Comparison of ENCODE assay signal across 20 cellular contexts in genomic region chr4:102022343-102022742, GRCh38.
DNase-seq lines count a peak whose midpoint lies in the region; FAIRE-seq and TF ChIP-seq lines count a peak whose summit lies in the region.
"Had no signal": no experiment of that assay in that cellular context is flagged by ENCODE, and none has a peak within 500 bp of the region (broad histone marks: within the 10 kb centered on the region; RNA-seq: fewer than 3 reads in every experiment).

No MANE protein-coding gene starts in this region.

- H3K9me3 ChIP-seq in H9 (ENCODE audit: control insufficient read depth, low read depth, low read length) (no peaks in the 10 kb centered on the region), MG63 (no peaks in the 10 kb centered on the region), SJCRH30 (replicated peaks) (no peaks in the 10 kb centered on the region)
- H3K9me3 ChIP-seq: HAP-1 had no signal

- no peak overlapping the region for H2AK5ac ChIP-seq in H9 (ENCODE audit: insufficient read length, low read length)

- FAIRE-seq in urothelium cell line (lab: Jason Lieb, UNC): peak; percentile 94

- no CpG with 5 or more reads among the region's 2 CpGs for WGBS in H9 (ENCODE audit: extremely low coverage, insufficient read length, low lambda C conversion rate)

- no peaks in the 10 kb centered on the region for H3K27me3 Mint-ChIP-seq in H9 (ENCODE audit: low read depth)

- no peak overlapping the region for H3K27ac Mint-ChIP-seq in H9
- H3K27ac Mint-ChIP-seq: CD14-positive monocyte had no signal

- no peaks in the 10 kb centered on the region for H3K79me1 ChIP-seq in H9 (ENCODE audit: insufficient read depth, low read depth, low read length, poor library complexity, severe bottlenecking)

- H3K23me2 ChIP-seq in H9 (ENCODE audit: insufficient read length, low read depth, low read length, poor library complexity, severe bottlenecking): no peaks in the 10 kb centered on the region

- H3K36me3 ChIP-seq in MG63 (no peaks in the 10 kb centered on the region), SJCRH30 (no peaks in the 10 kb centered on the region)
- H3K36me3 ChIP-seq: HAP-1 had no signal

- H3K9me3 Mint-ChIP-seq in H9: no peaks in the 10 kb centered on the region

- no peak overlapping the region for H3K4me2 ChIP-seq in H9 (ENCODE audit: insufficient read depth, insufficient read length, low read length)
- H3K4me2 ChIP-seq: KMS-11 had no signal

- DNase-seq in H9 (no peak), dermis microvascular lymphatic vessel endothelial cell (ENCODE audit: low read depth in 2 of 2) (peak; percentile 52 to 81), lung microvascular endothelial cell (ENCODE audit: low read depth in 2 of 2) (peak; percentile 70 to 79), urothelium cell line (ENCODE audit: low spot score) (no peak), MG63 (no peak), SJCRH30 (no peak), iPS-NIHi11 (ENCODE audit: low spot score) (no peak), NCI-H1092 treated with DMSO at 0.1 percent for 48 hours (lab: John Stamatoyannopoulos, UW) (no peak)
- DNase-seq: AML-193, NCI-H1105 treated with DMSO at 0.1 percent for 48 hours, NCI-H2081, NCI-H2171, NCI-H524 treated with DMSO at 0.1 percent for 48 hours, SHP77, SW 1271 had no signal

- H3K23ac ChIP-seq in H9 (ENCODE audit: insufficient read length, low read depth, low read length): no peak overlapping the region

- TF ChIP-seq CTCF in H9 (conservative IDR thresholded peaks at IDR 0.05): no peak

- no peak overlapping the region for H2BK20ac ChIP-seq in H9 (ENCODE audit: low read depth, low read length, poor library complexity, severe bottlenecking)

- H3K27me3 ChIP-seq in H9 (ENCODE audit: insufficient read depth, low read length) (no peaks in the 10 kb centered on the region), MG63 (no peaks in the 10 kb centered on the region), SJCRH30 (no peaks in the 10 kb centered on the region)

- H2BK5ac ChIP-seq in H9 (ENCODE audit: insufficient read length, low read length): no peak overlapping the region

- H4K5ac ChIP-seq in H9 (ENCODE audit: insufficient read length, low read depth, low read length): no peak overlapping the region

- no peak overlapping the region for H3K4me3 ChIP-seq in MG63
- no peak overlapping the region for H3K4me3 ChIP-seq in SJCRH30
- H3K4me3 ChIP-seq: HAP-1, SK-N-MC had no signal

- no peak overlapping the region for H3K14ac ChIP-seq in H9 (ENCODE audit: insufficient read depth, low read length)

- H3K79me2 ChIP-seq in H9 (ENCODE audit: insufficient read depth, low read length): no peaks in the 10 kb centered on the region

- H4K91ac ChIP-seq in H9 (ENCODE audit: insufficient read length, low read depth, low read length): no peak overlapping the region

- no peak overlapping the region for H4K8ac ChIP-seq in H9 (replicated peaks; ENCODE audit: insufficient read length, low read depth, low read length)

- no peak overlapping the region for H2BK15ac ChIP-seq in H9 (ENCODE audit: low read depth, low read length)

- H3K18ac ChIP-seq in H9 (ENCODE audit: insufficient read length, low read depth, low read length): no peak overlapping the region

- no peak overlapping the region for H2BK12ac ChIP-seq in H9 (ENCODE audit: insufficient read length, low read depth, low read length)

- peak overlapping the region; percentile 9 for H2AFZ ChIP-seq in H9 (ENCODE audit: low read length)

- no peaks in the 10 kb centered on the region for H3K4me1 Mint-ChIP-seq in H9

- H3K4me1 ChIP-seq in H9 (ENCODE audit: insufficient read depth, low read length) (no peaks in the 10 kb centered on the region), SJCRH30 (no peaks in the 10 kb centered on the region)
- H3K4me1 ChIP-seq: HAP-1 had no signal

- H3K9ac ChIP-seq in H9 (ENCODE audit: extremely low read depth, insufficient read length, low read length): no peak overlapping the region
- H3K9ac ChIP-seq: KMS-11 had no signal

- H4K20me1 ChIP-seq in H9 (ENCODE audit: control insufficient read depth, insufficient read depth, insufficient read length): no peaks in the 10 kb centered on the region

- H3K4ac ChIP-seq in H9 (ENCODE audit: low read depth, low read length): no peak overlapping the region

- no peak overlapping the region for H3K56ac ChIP-seq in H9 (ENCODE audit: insufficient read length, low read depth, low read length)

- H3K27ac ChIP-seq in H9 (ENCODE audit: insufficient read length, low read depth, low read length) (no peak overlapping the region), SJCRH30 (no peak overlapping the region)
- H3K27ac ChIP-seq: HL-60, KMS-11, SK-N-MC had no signal

- H3K4me3 Mint-ChIP-seq in H9: no peak overlapping the region
- H3K4me3 Mint-ChIP-seq: CD14-positive monocyte had no signal

- H3T11ph ChIP-seq in H9 (ENCODE audit: low read length): no peak overlapping the region

- no peak overlapping the region for H2BK120ac ChIP-seq in H9 (ENCODE audit: low read depth, low read length, poor library complexity, severe bottlenecking)

- H3K36me3 Mint-ChIP-seq in H9 (ENCODE audit: insufficient read depth in 1 of 3, low read depth in 3 of 3): no peaks in the 10 kb centered on the region

Comparison
In these comparisons a context has a peak if more than half of its experiments do, and no peak if none do; other contexts are left out.
1. DNase-seq: peak in dermis microvascular lymphatic vessel endothelial cell (2 of 2) and lung microvascular endothelial cell (2 of 2); none in H9 (single experiment), urothelium cell line (single experiment), MG63 (single experiment), SJCRH30 (0 of 2), iPS-NIHi11 (single experiment) and NCI-H1092 treated with DMSO at 0.1 percent for 48 hours (single experiment).